In the genomic region with DNA sequence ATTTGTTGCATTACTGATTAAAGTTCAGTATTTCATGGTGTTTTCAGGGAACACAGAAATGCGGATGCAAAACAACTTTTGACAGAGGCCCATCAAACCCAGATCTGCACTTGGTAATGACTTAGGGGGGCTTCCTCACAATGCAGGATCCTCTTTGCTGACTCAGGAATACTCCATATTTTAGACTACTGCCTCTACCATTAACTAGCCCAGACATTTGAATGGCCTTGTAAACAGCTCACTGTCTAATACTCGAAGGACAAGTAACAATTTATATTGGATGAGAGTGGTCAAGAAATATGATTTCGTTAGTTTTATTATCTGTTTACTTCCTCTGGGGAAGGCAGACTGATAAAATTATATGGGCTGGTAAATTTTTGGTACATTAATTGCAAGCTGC, we compare ENCODE assay signal across 2 cellular contexts.
TF ChIP-seq lines count a peak whose summit lies in the region.

No MANE protein-coding gene starts in this region.

TF ChIP-seq in A549, 52 proteins besides CTCF, POLR2A, EP300 and RAD21:
- TF ChIP-seq NFE2L2 (conservative IDR thresholded peaks at IDR 0.05; ENCODE audit: low read length) = no peak
- peak; percentile 64 for TF ChIP-seq MAFK (IDR thresholded peaks at IDR 0.05; ENCODE audit: partially characterized antibody)

TF ChIP-seq in IMR-90, 13 proteins besides CTCF, POLR2A, EP300 and RAD21:
- TF ChIP-seq, protein P1, sequence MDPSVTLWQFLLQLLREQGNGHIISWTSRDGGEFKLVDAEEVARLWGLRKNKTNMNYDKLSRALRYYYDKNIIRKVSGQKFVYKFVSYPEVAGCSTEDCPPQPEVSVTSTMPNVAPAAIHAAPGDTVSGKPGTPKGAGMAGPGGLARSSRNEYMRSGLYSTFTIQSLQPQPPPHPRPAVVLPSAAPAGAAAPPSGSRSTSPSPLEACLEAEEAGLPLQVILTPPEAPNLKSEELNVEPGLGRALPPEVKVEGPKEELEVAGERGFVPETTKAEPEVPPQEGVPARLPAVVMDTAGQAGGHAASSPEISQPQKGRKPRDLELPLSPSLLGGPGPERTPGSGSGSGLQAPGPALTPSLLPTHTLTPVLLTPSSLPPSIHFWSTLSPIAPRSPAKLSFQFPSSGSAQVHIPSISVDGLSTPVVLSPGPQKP (IDR thresholded peaks at IDR 0.05; ENCODE audit: borderline replicate concordance, low read depth, low read length) = no peak
- peak; percentile 61 for TF ChIP-seq MAFK (IDR thresholded peaks at IDR 0.05; ENCODE audit: low read depth, low read length)
